In genomic region chr11:86068138-86068861, GRCh38 we compare ENCODE assay signal across 8 cellular contexts. TPM values are rescaled to one million over a fixed set of nuclear protein-coding genes. Genes with fewer than 3 reads are reported as not detected.
DNase-seq lines count a peak whose midpoint lies in the region; ATAC-seq and TF ChIP-seq lines count a peak whose summit lies in the region.

No MANE protein-coding gene starts in this region.

- H3K27ac ChIP-seq in duodenal mucosa (ENCODE audit: low read depth, low read length), result peak overlapping the region; percentile 96

- no peak for TF ChIP-seq CTCF in GM10266 (IDR thresholded peaks at IDR 0.05; ENCODE audit: control insufficient read depth, insufficient read depth, low read depth, missing control alignments)

- no peaks in the 10 kb centered on the region for H3K27me3 Mint-ChIP-seq in activated CD4-positive, alpha-beta T cell treated with anti-CD3 and anti-CD28 coated beads, Interleukin-2, amount 10 ng/mL, durations not matched to agents 7 days and 5 days

- CTCF ChIA-PET in activated CD4-positive, alpha-beta T cell treated with anti-CD3 and anti-CD28 coated beads, Interleukin-2, amount 10 ng/mL, durations not matched to agents 7 days and 5 days (lab: Charles Lee), result interaction anchor here (1.0 to 2.6 kb wide), 13 partner anchors 10 to 214 kb away, joined by 3 to 13 read pairs (median 4); partner anchors contain the start of gene CCDC83

- H3K4me3 Mint-ChIP-seq in activated CD4-positive, alpha-beta T cell treated with anti-CD3 and anti-CD28 coated beads, Interleukin-2, amount 10 ng/mL, durations not matched to agents 7 days and 5 days, result peak overlapping the region; percentile 98

- H3K36me3 ChIP-seq in duodenal mucosa (ENCODE audit: control insufficient read depth in 1 of 2, insufficient read depth in 2 of 2, low read length in 2 of 2), result no peaks in the 10 kb centered on the region

- no peaks in the 10 kb centered on the region for H3K9me3 Mint-ChIP-seq in activated CD4-positive, alpha-beta T cell treated with anti-CD3 and anti-CD28 coated beads, Interleukin-2, amount 10 ng/mL, durations not matched to agents 7 days and 5 days

- H3K4me1 Mint-ChIP-seq in activated CD4-positive, alpha-beta T cell treated with anti-CD3 and anti-CD28 coated beads, Interleukin-2, amount 10 ng/mL, durations not matched to agents 7 days and 5 days, result peaks cover 37% of the 10 kb centered on the region

- peak overlapping the region; percentile 96 for H3K27ac Mint-ChIP-seq in activated CD4-positive, alpha-beta T cell treated with anti-CD3 and anti-CD28 coated beads, Interleukin-2, amount 10 ng/mL, durations not matched to agents 7 days and 5 days

- H3K9ac ChIP-seq in duodenal mucosa (ENCODE audit: low read depth in 1 of 2, low read length in 2 of 2), result peak overlapping the region; percentile 84 to 100

- DNase-seq in GM10266 (ENCODE audit: extremely low spot score) (peak; percentile 35), M059J (ENCODE audit: low read depth) (peak; percentile 65), lung microvascular endothelial cell (ENCODE audit: low read depth in 2 of 2) (peak; percentile 32 to 40), MV-4-11 (lab: John Stamatoyannopoulos, UW) (no peak)
- peak; percentile 45 for DNase-seq in activated CD4-positive, alpha-beta T cell treated with anti-CD3 and anti-CD28 coated beads, Interleukin-2, amount 10 ng/mL, durations not matched to agents 7 days and 5 days
- DNase-seq in stimulated activated CD8-positive, alpha-beta memory T cell treated with anti-CD3 and anti-CD28 coated beads, Interleukin-4, amount 100 ng/mL, for 24 hours (ENCODE audit: low read depth), result peak; percentile 22

- no peaks in the 10 kb centered on the region for H3K9me3 ChIP-seq in duodenal mucosa (ENCODE audit: control insufficient read depth in 1 of 2, low read length in 2 of 2)

- POLR2A ChIA-PET in activated CD4-positive, alpha-beta T cell treated with anti-CD3 and anti-CD28 coated beads, Interleukin-2, amount 10 ng/mL, durations not matched to agents 7 days and 5 days (lab: Charles Lee), result interaction anchor here (0.8 to 1.1 kb wide), 4 partner anchors 25 to 181 kb away, joined by 3 to 4 read pairs (median 4); no protein-coding TSS in a partner anchor

- peaks cover 19% of the 10 kb centered on the region for H3K36me3 Mint-ChIP-seq in activated CD4-positive, alpha-beta T cell treated with anti-CD3 and anti-CD28 coated beads, Interleukin-2, amount 10 ng/mL, durations not matched to agents 7 days and 5 days (ENCODE audit: low read depth)

- peak overlapping the region; percentile 89 to 94 for H3K4me3 ChIP-seq in duodenal mucosa (ENCODE audit: low read depth in 1 of 2, low read length in 2 of 2)

- ATAC-seq in GM21825 (IDR thresholded peaks at IDR 0.05; ENCODE audit: unreplicated experiment), result peak; percentile 16

- H3K27me3 ChIP-seq in duodenal mucosa (ENCODE audit: control insufficient read depth in 1 of 2, insufficient read depth in 2 of 2, low read length in 2 of 2), result no peaks in the 10 kb centered on the region

- peaks cover 30 to 34% of the 10 kb centered on the region in 2 donors for H3K4me1 ChIP-seq in duodenal mucosa (ENCODE audit: control insufficient read depth in 1 of 2, insufficient read depth in 2 of 2, low read length in 2 of 2)

RNA-seq across cellular contexts. Expression of gene PICALM, which starts 0.6 kb away (rescaled TPM):
- 206 and 341 TPM in 2 replicates for total RNA-seq in M059J (2014; rRNA removed; shearing (Covaris generic))
- total RNA-seq in activated CD4-positive, alpha-beta T cell treated with anti-CD3 and anti-CD28 coated beads, Interleukin-2, amount 10 ng/mL, durations not matched to agents 7 days and 5 days, result 100 to 1,000 TPM in 1 of 2 experiments, 10 to 100 TPM in 1; 89.4 to 140 TPM
- total RNA-seq in lung microvascular endothelial cell, result 122 and 173 TPM in 2 replicates
